26 cellular contexts compared by ENCODE assay signal in genomic region chr9:30579810-30580209, GRCh38.
"Had no signal": no experiment of that assay in that cellular context is flagged by ENCODE, and none has a peak within 500 bp of the region (broad histone marks: within the 10 kb centered on the region; RNA-seq: fewer than 3 reads in every experiment).

No MANE protein-coding gene starts in this region.

- H3K27me3 ChIP-seq: stomach, suprapubic skin, testis, thyroid gland, tibial artery, tibial nerve, transverse colon, upper lobe of left lung, upper lobe of right lung, uterus, vagina had no signal

- ATAC-seq: stimulated activated effector memory CD8-positive, alpha-beta T cell treated with anti-CD3 and anti-CD28 coated beads, Interleukin-12 subunit alpha, Interleukin-12 subunit beta, amount 100 ng/mL, for 72 hours; stimulated activated memory B cell treated with anti-CD40 and anti-IgM and Interleukin-4, amounts not matched to agents 10 μg/mL and 1 μg/mL and 100 μg/mL, for 72 hours; stimulated activated naive B cell treated with anti-CD40 and anti-IgM and Interleukin-4, amounts not matched to agents 10 μg/mL and 1 μg/mL and 100 μg/mL, for 72 hours; stimulated activated naive CD8-positive, alpha-beta T cell treated with anti-CD3 and anti-CD28 coated beads, Interleukin-15, amount 100 ng/mL, for 72 hours; stimulated activated naive CD8-positive, alpha-beta T cell treated with anti-CD3 and anti-CD28 coated beads, Interleukin-15, Interleukin-2, amounts not matched to agents 100 U/mL and 50 U/mL, for 24 hours; upper lobe of right lung had no signal

- H3K27ac ChIP-seq: stomach, suprapubic skin, testis, thoracic aorta, thyroid gland, tibial artery, tibial nerve, transverse colon, upper lobe of left lung, upper lobe of right lung, uterus, vagina had no signal

- H3K9me3 ChIP-seq: testis, thoracic aorta, thyroid gland, transverse colon, upper lobe of left lung, upper lobe of right lung, uterus, vagina had no signal

- H3K4me1 ChIP-seq: stomach, suprapubic skin, testis, thyroid gland, tibial artery, tibial nerve, transverse colon, upper lobe of left lung, upper lobe of right lung, uterus, vagina had no signal

- DNase-seq: stimulated activated CD4-positive, alpha-beta T cell treated with anti-CD3 and anti-CD28 coated beads, Interleukin-2, amount 100 ng/mL, for 48 hours; stimulated activated CD4-positive, alpha-beta T cell treated with anti-CD3 and anti-CD28 coated beads, Interleukin-4, amount 100 ng/mL, for 1 hour; stimulated activated CD4-positive, alpha-beta T cell treated with anti-CD3 and anti-CD28 coated beads, Interleukin-4, amount 100 ng/mL, for 24 hours; stimulated activated CD4-positive, alpha-beta T cell treated with anti-CD3 and anti-CD28 coated beads, Interleukin-4, amount 100 ng/mL, for 4 hours; stimulated activated CD8-positive, alpha-beta memory T cell treated with anti-CD3 and anti-CD28 coated beads, Interleukin-4, amount 100 ng/mL, for 48 hours; stimulated activated naive B cell treated with anti-CD40 and anti-IgM and Interleukin-4, amounts not matched to agents 10 μg/mL and 1 μg/mL and 100 μg/mL, for 72 hours; stimulated activated naive CD4-positive, alpha-beta T cell; stimulated activated naive CD4-positive, alpha-beta T cell treated with Interleukin-2 at 50 U/mL for 16 hours; stimulated activated naive CD8-positive, alpha-beta T cell treated with anti-CD3 and anti-CD28 coated beads, Interleukin-15, amount 100 ng/mL, for 72 hours; stimulated activated naive CD8-positive, alpha-beta T cell treated with anti-CD3 and anti-CD28 coated beads, Interleukin-15, Interleukin-2, amounts not matched to agents 100 U/mL and 50 U/mL, for 24 hours; stomach; substantia nigra; testis; thyroid gland; tibial artery; transverse colon; trophoblast cell; upper lobe of left lung; upper lobe of right lung; uterus had no signal

- H3K36me3 ChIP-seq: stomach, suprapubic skin, thoracic aorta, thyroid gland, tibial artery, tibial nerve, transverse colon, upper lobe of left lung, upper lobe of right lung, uterus, vagina had no signal

- H3K4me3 ChIP-seq: stomach, suprapubic skin, testis, thoracic aorta, thyroid gland, tibial artery, tibial nerve, transverse colon, upper lobe of left lung, upper lobe of right lung, uterus, vagina had no signal
